ENCODE assay signal across 1 cellular context in genomic region chr5:160262665-160263064, GRCh38.
A peak's percentile ranks its signal among the peaks of the same experiment; 100 is the strongest.
TF ChIP-seq lines count a peak whose summit lies in the region.

No MANE protein-coding gene starts in this region.

TF ChIP-seq in K562, 482 proteins besides CTCF, POLR2A, EP300 and RAD21 (continued from another document and continues in another):
- TF ChIP-seq TFAP4 (CRISPR knock-in tag; IDR thresholded peaks at IDR 0.05; ENCODE audit: borderline replicate concordance), result peak; percentile 89
- no peak for TF ChIP-seq ZC3H8 (IDR thresholded peaks at IDR 0.05)
- no peak for TF ChIP-seq SNRNP70 (optimal IDR thresholded peaks at IDR 0.05; ENCODE audit: low read depth, low read length)
- TF ChIP-seq FOXA3 (CRISPR knock-in tag; conservative IDR thresholded peaks at IDR 0.05 in 1 of 2, IDR thresholded peaks at IDR 0.05 in 1 of 2), result no peak
- TF ChIP-seq RREB1 (CRISPR knock-in tag; IDR thresholded peaks at IDR 0.05), result no peak
- TF ChIP-seq ZNF644 (tag; IDR thresholded peaks at IDR 0.05; ENCODE audit: low read depth), result no peak
- TF ChIP-seq ZNF134 (CRISPR knock-in tag; conservative IDR thresholded peaks at IDR 0.05), result no peak
- TF ChIP-seq CC2D1A (IDR thresholded peaks at IDR 0.05), result no peak
- TF ChIP-seq ZNF668 (CRISPR knock-in tag; IDR thresholded peaks at IDR 0.05), result no peak
- TF ChIP-seq KDM4B (IDR thresholded peaks at IDR 0.05; ENCODE audit: borderline replicate concordance in 2 of 2, low read depth in 1 of 2), result no peak
- no peak for TF ChIP-seq RUNX1 (IDR thresholded peaks at IDR 0.05; ENCODE audit: low read depth)
- no peak for TF ChIP-seq ZNF133 (CRISPR knock-in tag; IDR thresholded peaks at IDR 0.05)
- TF ChIP-seq WHSC1 (IDR thresholded peaks at IDR 0.05; ENCODE audit: low read length), result no peak
- peak; percentile 73; the same call in 1 of the 2 replicates for TF ChIP-seq ZBTB7A (IDR thresholded peaks at IDR 0.05; ENCODE audit: borderline replicate concordance, control insufficient read depth, low read depth, low read length)
- 0 out of 2 replicates have a peak, but pooled peaks have one; percentile 14 for TF ChIP-seq ERF (CRISPR knock-in tag; IDR thresholded peaks at IDR 0.05)
- TF ChIP-seq HSF4 (CRISPR knock-in tag; IDR thresholded peaks at IDR 0.05; ENCODE audit: borderline replicate concordance), result no peak
- no peak for TF ChIP-seq TOE1 (IDR thresholded peaks at IDR 0.05; ENCODE audit: borderline replicate concordance)
- no peak for TF ChIP-seq TOE1 (CRISPR knock-in tag; IDR thresholded peaks at IDR 0.05; ENCODE audit: borderline replicate concordance, low read depth)
- no peak for TF ChIP-seq ZNF436 (CRISPR knock-in tag; IDR thresholded peaks at IDR 0.05)
- TF ChIP-seq PKNOX1 (IDR thresholded peaks at IDR 0.05), result no peak
- TF ChIP-seq MGA (IDR thresholded peaks at IDR 0.05), result peak; percentile 70
- no peak for TF ChIP-seq MEF2A (IDR thresholded peaks at IDR 0.05; ENCODE audit: control insufficient read depth, low read depth, low read length)
- TF ChIP-seq, protein P1, sequence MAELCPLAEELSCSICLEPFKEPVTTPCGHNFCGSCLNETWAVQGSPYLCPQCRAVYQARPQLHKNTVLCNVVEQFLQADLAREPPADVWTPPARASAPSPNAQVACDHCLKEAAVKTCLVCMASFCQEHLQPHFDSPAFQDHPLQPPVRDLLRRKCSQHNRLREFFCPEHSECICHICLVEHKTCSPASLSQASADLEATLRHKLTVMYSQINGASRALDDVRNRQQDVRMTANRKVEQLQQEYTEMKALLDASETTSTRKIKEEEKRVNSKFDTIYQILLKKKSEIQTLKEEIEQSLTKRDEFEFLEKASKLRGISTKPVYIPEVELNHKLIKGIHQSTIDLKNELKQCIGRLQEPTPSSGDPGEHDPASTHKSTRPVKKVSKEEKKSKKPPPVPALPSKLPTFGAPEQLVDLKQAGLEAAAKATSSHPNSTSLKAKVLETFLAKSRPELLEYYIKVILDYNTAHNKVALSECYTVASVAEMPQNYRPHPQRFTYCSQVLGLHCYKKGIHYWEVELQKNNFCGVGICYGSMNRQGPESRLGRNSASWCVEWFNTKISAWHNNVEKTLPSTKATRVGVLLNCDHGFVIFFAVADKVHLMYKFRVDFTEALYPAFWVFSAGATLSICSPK (IDR thresholded peaks at IDR 0.05; ENCODE audit: borderline replicate concordance), result no peak
- TF ChIP-seq ZBTB5 (IDR thresholded peaks at IDR 0.05), result no peak
- TF ChIP-seq, protein P2, sequence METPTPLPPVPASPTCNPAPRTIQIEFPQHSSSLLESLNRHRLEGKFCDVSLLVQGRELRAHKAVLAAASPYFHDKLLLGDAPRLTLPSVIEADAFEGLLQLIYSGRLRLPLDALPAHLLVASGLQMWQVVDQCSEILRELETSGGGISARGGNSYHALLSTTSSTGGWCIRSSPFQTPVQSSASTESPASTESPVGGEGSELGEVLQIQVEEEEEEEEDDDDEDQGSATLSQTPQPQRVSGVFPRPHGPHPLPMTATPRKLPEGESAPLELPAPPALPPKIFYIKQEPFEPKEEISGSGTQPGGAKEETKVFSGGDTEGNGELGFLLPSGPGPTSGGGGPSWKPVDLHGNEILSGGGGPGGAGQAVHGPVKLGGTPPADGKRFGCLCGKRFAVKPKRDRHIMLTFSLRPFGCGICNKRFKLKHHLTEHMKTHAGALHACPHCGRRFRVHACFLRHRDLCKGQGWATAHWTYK (CRISPR knock-in tag; IDR thresholded peaks at IDR 0.05), result no peak
- no peak for TF ChIP-seq EHMT2 (IDR thresholded peaks at IDR 0.05)
- no peak for TF ChIP-seq PHTF2 (CRISPR knock-in tag; IDR thresholded peaks at IDR 0.05)
- TF ChIP-seq RBM22 (IDR thresholded peaks at IDR 0.05; ENCODE audit: low read depth, low read length, poor library complexity, severe bottlenecking), result no peak
- TF ChIP-seq RBBP5 (IDR thresholded peaks at IDR 0.05; ENCODE audit: borderline replicate concordance, insufficient read depth, low read length, poor library complexity, severe bottlenecking), result no peak
- no peak for TF ChIP-seq JUN (IDR thresholded peaks at IDR 0.05; ENCODE audit: borderline replicate concordance, low read depth, low read length)
- no peak for TF ChIP-seq JUN (CRISPR knock-in tag; IDR thresholded peaks at IDR 0.05; ENCODE audit: borderline replicate concordance)
- TF ChIP-seq DDX20 (tag; IDR thresholded peaks at IDR 0.05; ENCODE audit: low read depth), result no peak
- TF ChIP-seq SAFB2 (IDR thresholded peaks at IDR 0.05; ENCODE audit: borderline replicate concordance, low read depth, low read length, severe bottlenecking), result no peak
- TF ChIP-seq ZNF586 (CRISPR knock-in tag; conservative IDR thresholded peaks at IDR 0.05), result no peak
- TF ChIP-seq TCF7L2 (IDR thresholded peaks at IDR 0.05; ENCODE audit: low read depth, low read length), result no peak
